22 cellular contexts compared by ENCODE assay signal in genomic region chr1:237197470-237198425, GRCh38.
DNase-seq lines count a peak whose midpoint lies in the region; ATAC-seq and TF ChIP-seq lines count a peak whose summit lies in the region.
"Had no signal": no experiment of that assay in that cellular context is flagged by ENCODE, and none has a peak within 500 bp of the region (broad histone marks: within the 10 kb centered on the region; RNA-seq: fewer than 3 reads in every experiment).

No MANE protein-coding gene starts in this region.

- no peak overlapping the region for H3K27ac Mint-ChIP-seq in chondrocyte (ENCODE audit: unreplicated experiment)
- H3K27ac Mint-ChIP-seq: activated naive CD8-positive, alpha-beta T cell treated with anti-CD3 and anti-CD28 coated beads, Interleukin-2, amount 10 ng/mL, durations not matched to agents 7 days and 5 days; activated T-helper 17 cell treated with anti-CD3 and anti-CD28 coated beads, Interleukin-2, amount 50 U/mL, for 72 hours; CD8-positive, alpha-beta T cell had no signal

- H3K4me1 ChIP-seq in HUES48 (ENCODE audit: control insufficient read depth, insufficient read depth, low read length) (peaks cover 18% of the 10 kb centered on the region), mesendoderm (ENCODE audit: control insufficient read depth, low read depth, low read length) (peaks cover 9% of the 10 kb centered on the region)
- H3K4me1 ChIP-seq: foreskin keratinocyte, suprapubic skin had no signal

- H3K4me2 ChIP-seq in mesendoderm (ENCODE audit: low read length): no peak overlapping the region
- H3K4me2 ChIP-seq: SK-N-SH had no signal

- no peak overlapping the region for H2BK15ac ChIP-seq in mesendoderm (replicated peaks; ENCODE audit: low read depth)

- no peak for ATAC-seq in HG03521 (IDR thresholded peaks at IDR 0.05; ENCODE audit: unreplicated experiment)
- ATAC-seq: activated T-helper 17 cell treated with anti-CD3 and anti-CD28 coated beads, Interleukin-2, amount 50 U/mL, for 72 hours; CD8-positive, alpha-beta T cell; foreskin keratinocyte; Panc1 had no signal

- peaks cover 3% of the 10 kb centered on the region for H3K79me2 ChIP-seq in mesendoderm (ENCODE audit: control insufficient read depth, insufficient read depth, low read length)

- TF ChIP-seq CTCF in fibroblast of villous mesenchyme (IDR thresholded peaks at IDR 0.05; ENCODE audit: insufficient read depth, low read depth, low read length) (no peak), chondrocyte (IDR thresholded peaks at IDR 0.05) (no peak)

- H2BK120ac ChIP-seq in mesendoderm (ENCODE audit: low read depth, low read length): no peak overlapping the region

- peak overlapping the region; percentile 12 for H2BK5ac ChIP-seq in mesendoderm (ENCODE audit: low read length)

- H3K27me3 ChIP-seq in HUES48 (ENCODE audit: control insufficient read depth, insufficient read depth, low read length) (no peaks in the 10 kb centered on the region), mesendoderm (ENCODE audit: insufficient read depth, low read length, poor library complexity) (no peaks in the 10 kb centered on the region)
- H3K27me3 ChIP-seq: brain microvascular endothelial cell, foreskin keratinocyte, suprapubic skin had no signal

- H2AK5ac ChIP-seq in mesendoderm (ENCODE audit: low read length): no peak overlapping the region

- H4K8ac ChIP-seq in mesendoderm (ENCODE audit: low read depth, low read length): no peak overlapping the region

- no peaks in the 10 kb centered on the region for H3K4me1 Mint-ChIP-seq in chondrocyte (ENCODE audit: low read depth)
- H3K4me1 Mint-ChIP-seq: activated naive CD8-positive, alpha-beta T cell treated with anti-CD3 and anti-CD28 coated beads, Interleukin-2, amount 10 ng/mL, durations not matched to agents 7 days and 5 days; activated T-helper 17 cell treated with anti-CD3 and anti-CD28 coated beads, Interleukin-2, amount 50 U/mL, for 72 hours had no signal

- no peak overlapping the region for H3K23ac ChIP-seq in mesendoderm (ENCODE audit: low read length)

- H3K9ac ChIP-seq in HUES48 (ENCODE audit: low read depth, low read length): peak overlapping the region; percentile 35; the same call in 1 of the 2 replicates
- no peak overlapping the region for H3K9ac ChIP-seq in mesendoderm (ENCODE audit: low read length)
- H3K9ac ChIP-seq: SK-N-SH had no signal

- H3K27ac ChIP-seq in HUES48 (ENCODE audit: low read depth, low read length) (peak overlapping the region; percentile 61), mesendoderm (ENCODE audit: low read depth, low read length) (no peak overlapping the region)
- H3K27ac ChIP-seq: brain microvascular endothelial cell, foreskin keratinocyte, suprapubic skin had no signal

- H3K9me3 ChIP-seq in HUES48 (ENCODE audit: control insufficient read depth, insufficient read depth, low read length): no peaks in the 10 kb centered on the region
- H3K9me3 ChIP-seq: suprapubic skin had no signal

- no peaks in the 10 kb centered on the region for H3K36me3 ChIP-seq in HUES48 (ENCODE audit: control insufficient read depth, insufficient read depth, low read length)
- H3K36me3 ChIP-seq in mesendoderm (ENCODE audit: control insufficient read depth, insufficient read depth, low read length): no peaks in the 10 kb centered on the region
- H3K36me3 ChIP-seq: brain microvascular endothelial cell, suprapubic skin had no signal

- H4K5ac ChIP-seq in mesendoderm (ENCODE audit: low read length): peak overlapping the region; percentile 60

- peaks cover 6% of the 10 kb centered on the region for H3K27me3 Mint-ChIP-seq in chondrocyte (ENCODE audit: low read depth)
- H3K27me3 Mint-ChIP-seq: activated naive CD8-positive, alpha-beta T cell treated with anti-CD3 and anti-CD28 coated beads, Interleukin-2, amount 10 ng/mL, durations not matched to agents 7 days and 5 days; activated T-helper 17 cell treated with anti-CD3 and anti-CD28 coated beads, Interleukin-2, amount 50 U/mL, for 72 hours had no signal

- no peak overlapping the region for H3K4me3 Mint-ChIP-seq in chondrocyte (ENCODE audit: unreplicated experiment)
- H3K4me3 Mint-ChIP-seq: activated naive CD8-positive, alpha-beta T cell treated with anti-CD3 and anti-CD28 coated beads, Interleukin-2, amount 10 ng/mL, durations not matched to agents 7 days and 5 days; activated T-helper 17 cell treated with anti-CD3 and anti-CD28 coated beads, Interleukin-2, amount 50 U/mL, for 72 hours; CD8-positive, alpha-beta T cell had no signal

- 100% methylated on average over 2 of the region's 7 CpGs for WGBS in mesendoderm (ENCODE audit: extremely low coverage, insufficient coverage, low lambda C conversion rate)

- no peaks in the 10 kb centered on the region for H3K9me3 Mint-ChIP-seq in chondrocyte (ENCODE audit: low read depth)
- H3K9me3 Mint-ChIP-seq: activated naive CD8-positive, alpha-beta T cell treated with anti-CD3 and anti-CD28 coated beads, Interleukin-2, amount 10 ng/mL, durations not matched to agents 7 days and 5 days; activated T-helper 17 cell treated with anti-CD3 and anti-CD28 coated beads, Interleukin-2, amount 50 U/mL, for 72 hours; CD8-positive, alpha-beta T cell had no signal

- peak; percentile 35 for DNase-seq in DMS 273 treated with DMSO at 0.1 percent for 48 hours (lab: John Stamatoyannopoulos, UW)
- DNase-seq in fibroblast of villous mesenchyme (ENCODE audit: low read depth): peak; percentile 1
- DNase-seq in mesendoderm: peak; percentile 92
- DNase-seq in chondrocyte (ENCODE audit: low spot score): no peak
- no peak for DNase-seq in NCI-H2029 (lab: John Stamatoyannopoulos, UW)
- DNase-seq in SK-N-DZ (ENCODE audit: low spot score): no peak
- DNase-seq: activated naive CD8-positive, alpha-beta T cell treated with anti-CD3 and anti-CD28 coated beads, Interleukin-2, amount 10 ng/mL, durations not matched to agents 7 days and 5 days; brain microvascular endothelial cell; CD8-positive, alpha-beta T cell; left cardiac atrium; NCI-H1105 treated with DMSO at 0.1 percent for 48 hours; NCI-H748 treated with DMSO at 0.1 percent for 48 hours; nucleus accumbens; retina; SK-N-SH; T1000 had no signal

- H3K79me1 ChIP-seq in mesendoderm (ENCODE audit: low read length): no peaks in the 10 kb centered on the region

- peak overlapping the region; percentile 35 for H3K56ac ChIP-seq in mesendoderm (ENCODE audit: low read length)

- no peak overlapping the region for H3K18ac ChIP-seq in mesendoderm (ENCODE audit: low read length)

- peaks cover 1% of the 10 kb centered on the region for H3K36me3 Mint-ChIP-seq in chondrocyte (ENCODE audit: low read depth)
- H3K36me3 Mint-ChIP-seq: activated naive CD8-positive, alpha-beta T cell treated with anti-CD3 and anti-CD28 coated beads, Interleukin-2, amount 10 ng/mL, durations not matched to agents 7 days and 5 days; CD8-positive, alpha-beta T cell had no signal

- H3K4me3 ChIP-seq in HUES48 (ENCODE audit: low read depth, low read length) (no peak overlapping the region; the same call in 1 of the 2 replicates), fibroblast of villous mesenchyme (ENCODE audit: low read depth, low read length) (no peak overlapping the region), mesendoderm (ENCODE audit: low read length) (no peak overlapping the region)
- H3K4me3 ChIP-seq: suprapubic skin had no signal

- H3K4ac ChIP-seq in mesendoderm (ENCODE audit: low read depth, low read length): no peak overlapping the region

Comparison
In these comparisons a context has a peak if more than half of its experiments do, and no peak if none do; other contexts are left out.
1. DNase-seq: peak in DMS 273 treated with DMSO at 0.1 percent for 48 hours (single experiment), fibroblast of villous mesenchyme (single experiment) and mesendoderm (single experiment); none in chondrocyte (single experiment), NCI-H2029 (single experiment) and SK-N-DZ (single experiment).